31 cellular contexts compared by ENCODE assay signal in genomic region chr1:182091083-182091482, GRCh38. TPM values are rescaled to one million over a fixed set of nuclear protein-coding genes. Genes with fewer than 3 reads are reported as not detected.
"Had no signal": no experiment of that assay in that cellular context is flagged by ENCODE, and none has a peak within 500 bp of the region (broad histone marks: within the 10 kb centered on the region; RNA-seq: fewer than 3 reads in every experiment).

No MANE protein-coding gene starts in this region.

- H3K4me1 Mint-ChIP-seq: memory B cell; naive B cell; neural crest cell; stimulated activated naive B cell treated with anti-CD40 and anti-IgM and Interleukin-4, amounts not matched to agents 10 μg/mL and 1 μg/mL and 100 μg/mL, for 72 hours had no signal

- H2AFZ ChIP-seq: hepatocyte had no signal

- H3K4me2 ChIP-seq: hepatocyte had no signal

- H3K4me1 ChIP-seq: psoas muscle, transverse colon had no signal

- H3K4me3 ChIP-seq: coronary artery, esophagus muscularis mucosa, gastroesophageal sphincter, heart left ventricle, hepatocyte, lung, mucosa of descending colon, ovary, psoas muscle, skin epidermis, spleen, suprapubic skin, transverse colon had no signal

- H3K27me3 ChIP-seq: esophagus muscularis mucosa, foreskin keratinocyte, gastroesophageal sphincter, heart left ventricle, hepatocyte, ovary, suprapubic skin, transverse colon had no signal

- H3K27ac Mint-ChIP-seq: memory B cell; mesothelial cell of epicardium; natural killer cell treated with Interleukin-12 subunit alpha and Interleukin-12 subunit beta and Interleukin-15 and Interleukin-18, amount 100 ng/mL, for 72 hours; stimulated activated naive B cell treated with anti-CD40 and anti-IgM and Interleukin-4, amounts not matched to agents 10 μg/mL and 1 μg/mL and 100 μg/mL, for 72 hours; stimulated activated naive CD8-positive, alpha-beta T cell treated with anti-CD3 and anti-CD28 coated beads, Interleukin-15, Interleukin-2, amounts not matched to agents 100 ng/mL and 50 ng/mL, for 24 hours had no signal

- DNase-seq: dermis blood vessel endothelial cell; effector memory CD4-positive, alpha-beta T cell; foreskin keratinocyte; heart left ventricle; kidney; mucosa of descending colon; naive B cell; ovary; posterior cingulate gyrus; psoas muscle; right cardiac atrium; spleen; stimulated activated naive B cell treated with anti-CD40 and anti-IgM and Interleukin-4, amounts not matched to agents 10 μg/mL and 1 μg/mL and 100 μg/mL, for 72 hours; transverse colon had no signal

- H3K4me3 Mint-ChIP-seq: memory B cell; mesothelial cell of epicardium; naive B cell; natural killer cell treated with Interleukin-12 subunit alpha and Interleukin-12 subunit beta and Interleukin-15 and Interleukin-18, amount 100 ng/mL, for 72 hours; neural crest cell; stimulated activated naive B cell treated with anti-CD40 and anti-IgM and Interleukin-4, amounts not matched to agents 10 μg/mL and 1 μg/mL and 100 μg/mL, for 72 hours; stimulated activated naive CD8-positive, alpha-beta T cell treated with anti-CD3 and anti-CD28 coated beads, Interleukin-15, Interleukin-2, amounts not matched to agents 100 ng/mL and 50 ng/mL, for 24 hours had no signal

- H3K9me3 Mint-ChIP-seq: memory B cell; mesothelial cell of epicardium; naive B cell; natural killer cell treated with Interleukin-12 subunit alpha and Interleukin-12 subunit beta and Interleukin-15 and Interleukin-18, amount 100 ng/mL, for 72 hours; neural crest cell; stimulated activated naive B cell treated with anti-CD40 and anti-IgM and Interleukin-4, amounts not matched to agents 10 μg/mL and 1 μg/mL and 100 μg/mL, for 72 hours; stimulated activated naive CD8-positive, alpha-beta T cell treated with anti-CD3 and anti-CD28 coated beads, Interleukin-15, Interleukin-2, amounts not matched to agents 100 ng/mL and 50 ng/mL, for 24 hours had no signal

- H3K36me3 Mint-ChIP-seq: memory B cell; mesothelial cell of epicardium; naive B cell; natural killer cell treated with Interleukin-12 subunit alpha and Interleukin-12 subunit beta and Interleukin-15 and Interleukin-18, amount 100 ng/mL, for 72 hours; stimulated activated naive B cell treated with anti-CD40 and anti-IgM and Interleukin-4, amounts not matched to agents 10 μg/mL and 1 μg/mL and 100 μg/mL, for 72 hours had no signal

- ATAC-seq: foreskin keratinocyte; gastroesophageal sphincter; heart left ventricle; left lobe of liver; mucosa of descending colon; natural killer cell treated with Interleukin-12 subunit alpha and Interleukin-12 subunit beta and Interleukin-15 and Interleukin-18, amount 100 ng/mL, for 72 hours; psoas muscle; stimulated activated naive B cell treated with anti-CD40 and anti-IgM and Interleukin-4, amounts not matched to agents 10 μg/mL and 1 μg/mL and 100 μg/mL, for 72 hours had no signal

- H3K9me3 ChIP-seq: esophagus muscularis mucosa, gastroesophageal sphincter, heart left ventricle, mucosa of descending colon, ovary, psoas muscle, spleen, suprapubic skin, transverse colon had no signal

- H3K36me3 ChIP-seq: esophagus muscularis mucosa, gastroesophageal sphincter, heart left ventricle, ovary, spleen, suprapubic skin, transverse colon had no signal

- H3K27ac ChIP-seq: coronary artery, foreskin keratinocyte, heart left ventricle, hepatocyte, ovary, psoas muscle, skin epidermis, spleen, suprapubic skin, transverse colon had no signal

RNA-seq across cellular contexts. Expression of gene ZNF648, which starts 29.6 kb away (rescaled TPM):
- total RNA-seq: dermis blood vessel endothelial cell; endothelial cell of umbilical vein; epithelial cell of proximal tubule; esophagus muscularis mucosa; fibroblast of lung; foreskin keratinocyte; gastroesophageal sphincter; heart left ventricle; kidney; natural killer cell treated with Interleukin-12 subunit alpha and Interleukin-12 subunit beta and Interleukin-15 and Interleukin-18, amount 100 ng/mL, for 72 hours; renal cortical epithelial cell; right cardiac atrium had no signal
- polyA plus RNA-seq: endothelial cell of umbilical vein, fibroblast of lung, foreskin keratinocyte, heart left ventricle, hepatocyte, right cardiac atrium, spleen had no signal
